Comparison of ENCODE assay signal across 8 cellular contexts in genomic region chr1:9234223-9235122, GRCh38. TPM values are rescaled to one million over a fixed set of nuclear protein-coding genes. Genes with fewer than 3 reads are reported as not detected.
DNase-seq lines count a peak whose midpoint lies in the region; ATAC-seq and TF ChIP-seq lines count a peak whose summit lies in the region.

H6PD (plus strand) TSS chr1:9234774; CDS start chr1:9244935, 10,161 bp downstream.

- TF ChIP-seq CTCF in coronary artery (IDR thresholded peaks at IDR 0.05): peak; percentile 40
- peak; percentile 63 to 83 for TF ChIP-seq CTCF in left lung (IDR thresholded peaks at IDR 0.05)

- DNase-seq in NCI-H2227 (lab: John Stamatoyannopoulos, UW; ENCODE audit: unreplicated experiment): peak; percentile 86
- DNase-seq in activated CD4-positive, alpha-beta T cell treated with anti-CD3 and anti-CD28 coated beads for 48 hours: peak; percentile 70
- peak; percentile 89 for DNase-seq in coronary artery (ENCODE audit: low spot score)
- peak; percentile 89 to 97 for DNase-seq in left lung
- DNase-seq in stimulated activated CD4-positive, alpha-beta T cell treated with anti-CD3 and anti-CD28 coated beads, Interleukin-2, amount 100 ng/mL, for 48 hours: peak; percentile 54 to 59

- no peaks in the 10 kb centered on the region for H3K36me3 ChIP-seq in ACC112 (ENCODE audit: insufficient read depth, low read length)
- H3K36me3 ChIP-seq in left lung: no peaks in the 10 kb centered on the region

- H3K27me3 ChIP-seq in ACC112 (ENCODE audit: insufficient read depth, low read length) (no peaks in the 10 kb centered on the region), left lung (no peaks in the 10 kb centered on the region)

- peak within 1 kb of the TSS; percentile 94 for H3K27ac ChIP-seq in ACC112 (ENCODE audit: low read depth, low read length)
- peak within 1 kb of the TSS; percentile 80 to 98 for H3K27ac ChIP-seq in coronary artery
- H3K27ac ChIP-seq in left lung: peak within 1 kb of the TSS; percentile 94 to 98

- H3K4me3 ChIP-seq in ACC112 (ENCODE audit: low read depth, low read length): peak within 1 kb of the TSS; percentile 81
- H3K4me3 ChIP-seq in coronary artery: peak within 1 kb of the TSS; percentile 87
- H3K4me3 ChIP-seq in left lung: peak within 1 kb of the TSS; percentile 50 to 52

- peaks cover 29% of the 10 kb centered on the region for H3K79me2 ChIP-seq in ACC112 (ENCODE audit: control insufficient read depth, insufficient read depth, low read length, unreplicated experiment)

- ATAC-seq in GM18502 (IDR thresholded peaks at IDR 0.05; ENCODE audit: poor library complexity, unreplicated experiment): peak; percentile 70
- ATAC-seq in HG02938 (IDR thresholded peaks at IDR 0.05; ENCODE audit: unreplicated experiment): peak; percentile 64
- peak; percentile 90 for ATAC-seq in left lung

- no peaks in the 10 kb centered on the region for H3K9me3 ChIP-seq in left lung

- peak within 1 kb of the TSS; percentile 64 for H2AFZ ChIP-seq in ACC112 (ENCODE audit: low read length, unreplicated experiment)

- intact Hi-C loops in left lung (cut with DNase I): no loop called here

- peaks cover 54% of the 10 kb centered on the region for H3K4me1 ChIP-seq in ACC112 (ENCODE audit: control insufficient read depth, insufficient read depth, low read length, unreplicated experiment)
- H3K4me1 ChIP-seq in left lung: peaks cover 11 to 85% of the 10 kb centered on the region in 2 donors

RNA-seq across cellular contexts. Expression of gene H6PD, which starts in this region (rescaled TPM):
- 10 to 100 TPM; 33.0 to 42.6 TPM for total RNA-seq in left lung

Comparison
In these comparisons a context has a peak if more than half of its experiments do, and no peak if none do; other contexts are left out.
1. Peak in every context shown above with its lines: DNase-seq, ATAC-seq, H3K4me3 ChIP-seq and H3K27ac ChIP-seq.